In genomic region chr2:218960196-218961165, GRCh38 we compare ENCODE assay signal across 1 cellular context.
TF ChIP-seq lines count a peak whose summit lies in the region.

No MANE protein-coding gene starts in this region.

TF ChIP-seq in IMR-90, 13 proteins besides CTCF, POLR2A, EP300 and RAD21:
- no peak for TF ChIP-seq FOS (IDR thresholded peaks at IDR 0.05; ENCODE audit: low read depth, low read length)
- no peak for TF ChIP-seq CHD1 (IDR thresholded peaks at IDR 0.05; ENCODE audit: low read depth, low read length)
- no peak for TF ChIP-seq MAZ (IDR thresholded peaks at IDR 0.05; ENCODE audit: borderline replicate concordance, low read depth, low read length)
- TF ChIP-seq ELK1 (IDR thresholded peaks at IDR 0.05; ENCODE audit: borderline replicate concordance, low read depth, low read length) = no peak
- TF ChIP-seq NFE2L2 (IDR thresholded peaks at IDR 0.05; ENCODE audit: low read depth, low read length) = no peak
- TF ChIP-seq RFX5 (IDR thresholded peaks at IDR 0.05; ENCODE audit: low read depth, low read length) = no peak
- TF ChIP-seq USF2 (IDR thresholded peaks at IDR 0.05; ENCODE audit: low read depth, low read length) = no peak
- TF ChIP-seq CEBPB (IDR thresholded peaks at IDR 0.05; ENCODE audit: low read depth, low read length) = no peak
- no peak for TF ChIP-seq MXI1 (IDR thresholded peaks at IDR 0.05; ENCODE audit: borderline replicate concordance, low read depth, low read length)
- TF ChIP-seq SMC3 (IDR thresholded peaks at IDR 0.05; ENCODE audit: low read depth, low read length) = no peak
- TF ChIP-seq RCOR1 (IDR thresholded peaks at IDR 0.05; ENCODE audit: insufficient replicate concordance, low read length) = no peak
- TF ChIP-seq BHLHE40 (IDR thresholded peaks at IDR 0.05; ENCODE audit: low read depth, low read length) = no peak
- no peak for TF ChIP-seq MAFK (IDR thresholded peaks at IDR 0.05; ENCODE audit: low read depth, low read length)
